In the genomic region with DNA sequence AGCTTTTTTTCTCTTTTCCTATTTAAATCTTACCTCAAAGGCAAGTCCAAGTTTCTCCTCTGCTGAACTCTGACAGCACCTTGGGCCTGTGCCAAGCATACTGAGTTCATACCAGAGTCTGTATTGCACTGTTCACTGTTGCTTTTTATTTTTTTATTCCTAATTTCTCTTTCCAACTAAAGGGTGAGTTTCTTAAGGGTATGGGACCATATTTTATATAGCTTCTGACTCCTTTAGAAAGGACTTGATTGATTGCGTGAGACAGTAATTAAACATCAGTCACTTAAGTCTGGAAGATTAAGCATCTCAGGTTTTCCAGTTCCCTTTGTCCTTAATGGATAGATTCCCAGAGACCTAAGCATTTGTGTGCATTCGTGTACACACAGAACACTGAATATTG, we compare ENCODE assay signal across 10 cellular contexts.
DNase-seq lines count a peak whose midpoint lies in the region; ATAC-seq and TF ChIP-seq lines count a peak whose summit lies in the region.
"Had no signal": no experiment of that assay in that cellular context is flagged by ENCODE, and none has a peak within 500 bp of the region (broad histone marks: within the 10 kb centered on the region; RNA-seq: fewer than 3 reads in every experiment).

No MANE protein-coding gene starts in this region.

- whole genome bisulfite sequencing in adrenal gland, 4 donors, result 54 to 60% (median 60%) methylated on average over 2 of the region's 2 CpGs

- H3K4me3 ChIP-seq in HUES48 (ENCODE audit: low read depth, low read length) (0 out of 2 replicates have a peak overlapping the region, but pooled peaks have one; percentile 16), adrenal gland (peak overlapping the region in 1 of 4 donors; percentile 33), iPS-15b (ENCODE audit: low read depth, low read length) (no peak overlapping the region), skin epidermis (peak overlapping the region in 1 of 7 experiments; percentile 6)

- peak overlapping the region; percentile 77 for H3K27ac ChIP-seq in HUES48 (ENCODE audit: low read depth, low read length)
- peak overlapping the region in 4 of 5 donors; percentile 3 to 61 (median 42) for H3K27ac ChIP-seq in adrenal gland
- peak overlapping the region in 17 of 21 experiments; percentile 3 to 81 (median 33) for H3K27ac ChIP-seq in skin epidermis

- no peak for TF ChIP-seq POLR2A in adrenal gland (IDR thresholded peaks at IDR 0.05)

- no peak for TF ChIP-seq CTCF in adrenal gland (IDR thresholded peaks at IDR 0.05)

- H3K27me3 ChIP-seq in HUES48 (ENCODE audit: control insufficient read depth, insufficient read depth, low read length) (no peaks in the 10 kb centered on the region), adrenal gland (no peaks in the 10 kb centered on the region), iPS-15b (ENCODE audit: control insufficient read depth, insufficient read depth, low read length) (no peaks in the 10 kb centered on the region)

- peak; percentile 79 to 95 (median 91) for DNase-seq in adrenal gland
- DNase-seq in MV-4-11 (lab: John Stamatoyannopoulos, UW), result no peak
- no peak for DNase-seq in HK-2 (ENCODE audit: unreplicated experiment)
- DNase-seq: activated gamma-delta T cell had no signal

- H3K4me1 ChIP-seq in HUES48 (ENCODE audit: control insufficient read depth, insufficient read depth, low read length) (peaks cover 67% of the 10 kb centered on the region), adrenal gland (replicated peaks in 1 of 2) (peaks cover 10 to 48% of the 10 kb centered on the region in 2 donors), iPS-15b (ENCODE audit: control insufficient read depth, insufficient read depth, low read length) (peaks cover 47% of the 10 kb centered on the region)

- no peaks in the 10 kb centered on the region for H3K9me3 ChIP-seq in HUES48 (ENCODE audit: control insufficient read depth, insufficient read depth, low read length)
- no peaks in the 10 kb centered on the region for H3K9me3 ChIP-seq in adrenal gland (replicated peaks in 1 of 3)
- H3K9me3 ChIP-seq in iPS-15b (ENCODE audit: control insufficient read depth, insufficient read depth, low read length), result no peaks in the 10 kb centered on the region

- H3K9ac ChIP-seq in HUES48 (ENCODE audit: low read depth, low read length), result no peak overlapping the region
- H3K9ac ChIP-seq in iPS-15b (ENCODE audit: low read depth, low read length), result peak overlapping the region; percentile 32

- H3K36me3 ChIP-seq in HUES48 (ENCODE audit: control insufficient read depth, insufficient read depth, low read length) (no peaks in the 10 kb centered on the region), adrenal gland (replicated peaks in 1 of 2) (no peaks in the 10 kb centered on the region), iPS-15b (ENCODE audit: control insufficient read depth, insufficient read depth, low read length) (no peaks in the 10 kb centered on the region)

- ATAC-seq in GM21423 (IDR thresholded peaks at IDR 0.05; ENCODE audit: unreplicated experiment), result no peak
- ATAC-seq in HG02678 (IDR thresholded peaks at IDR 0.05; ENCODE audit: unreplicated experiment), result no peak
- ATAC-seq: Panc1 had no signal

- intact Hi-C loops in adrenal gland (cut with DNase I), result no loop called here

Comparison
In these comparisons a context has a peak if more than half of its experiments do, and no peak if none do; other contexts are left out.
1. DNase-seq: peak in adrenal gland (7 of 7); none in MV-4-11 (single experiment) and HK-2 (single experiment).
2. Peak in every context shown above with its lines, with median percentiles within 50 percentile points of each other: H3K27ac ChIP-seq.